ENCODE assay signal across 9 cellular contexts in the genomic region with DNA sequence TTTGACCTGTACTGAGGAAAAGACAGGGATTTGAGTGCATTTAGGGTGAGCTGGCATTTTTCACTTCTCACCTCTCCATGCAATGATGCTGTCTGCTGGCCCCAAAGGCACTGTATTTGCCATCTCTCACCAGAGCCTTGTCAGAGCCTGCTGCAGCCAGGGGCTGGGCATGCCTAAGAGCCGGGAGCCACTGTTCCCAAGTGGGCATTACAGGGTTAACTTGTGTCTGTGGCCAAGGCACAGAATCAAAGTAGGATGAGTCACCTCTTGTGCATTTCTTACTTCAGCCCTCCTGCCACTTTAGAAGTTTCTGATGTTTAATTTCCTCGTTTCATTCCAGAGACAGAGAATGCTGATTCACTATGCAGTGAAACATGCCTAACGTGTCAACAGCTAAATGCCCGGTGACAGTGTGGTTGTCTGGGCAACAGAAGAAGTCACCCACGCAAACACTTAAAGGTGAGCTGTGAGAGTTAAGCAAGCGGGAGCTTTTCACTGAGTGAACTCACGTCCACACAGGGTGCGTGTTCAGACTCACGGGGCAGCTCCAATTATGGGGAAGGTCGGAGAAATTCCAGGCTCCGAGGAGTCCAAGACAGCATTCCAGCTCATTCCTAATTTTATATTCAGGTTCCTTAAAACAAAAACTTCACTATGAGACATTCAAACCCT. TPM values are rescaled to one million over a fixed set of nuclear protein-coding genes. Genes with fewer than 3 reads are reported as not detected.
DNase-seq lines count a peak whose midpoint lies in the region; ATAC-seq and TF ChIP-seq lines count a peak whose summit lies in the region.
"Had no signal": no experiment of that assay in that cellular context is flagged by ENCODE, and none has a peak within 500 bp of the region (broad histone marks: within the 10 kb centered on the region; RNA-seq: fewer than 3 reads in every experiment).

No MANE protein-coding gene starts in this region.

- intact Hi-C loops in activated CD8-positive, alpha-beta T cell treated with anti-CD3 and anti-CD28 coated beads for 36 hours (cut with micrococcal nuclease), result no loop called here
- intact Hi-C loops in mucosa of descending colon (cut with DNase I, micrococcal nuclease), result no loop called here

- no peak overlapping the region for H3K4me3 Mint-ChIP-seq in activated CD8-positive, alpha-beta T cell treated with anti-CD3 and anti-CD28 coated beads for 36 hours
- H3K4me3 Mint-ChIP-seq in activated CD8-positive, alpha-beta T cell treated with anti-CD3 and anti-CD28 coated beads, Interleukin-2, amount 10 ng/mL, durations not matched to agents 7 days and 5 days, result no peak overlapping the region
- H3K4me3 Mint-ChIP-seq: activated naive CD8-positive, alpha-beta T cell treated with anti-CD3 and anti-CD28 coated beads, Interleukin-2, amount 10 ng/mL, durations not matched to agents 7 days and 5 days had no signal

- POLR2A ChIA-PET in activated CD8-positive, alpha-beta T cell treated with anti-CD3 and anti-CD28 coated beads for 36 hours (lab: Charles Lee), result no interaction called here
- POLR2A ChIA-PET in activated CD8-positive, alpha-beta T cell treated with anti-CD3 and anti-CD28 coated beads, Interleukin-2, amount 10 ng/mL, durations not matched to agents 7 days and 5 days (lab: Charles Lee), result no interaction called here

- no peaks in the 10 kb centered on the region for H3K27me3 Mint-ChIP-seq in activated CD8-positive, alpha-beta T cell treated with anti-CD3 and anti-CD28 coated beads for 36 hours
- H3K27me3 Mint-ChIP-seq in activated CD8-positive, alpha-beta T cell treated with anti-CD3 and anti-CD28 coated beads, Interleukin-2, amount 10 ng/mL, durations not matched to agents 7 days and 5 days (ENCODE audit: low read depth), result no peaks in the 10 kb centered on the region
- H3K27me3 Mint-ChIP-seq: activated naive CD8-positive, alpha-beta T cell treated with anti-CD3 and anti-CD28 coated beads, Interleukin-2, amount 10 ng/mL, durations not matched to agents 7 days and 5 days had no signal

- H3K4me1 Mint-ChIP-seq in activated CD8-positive, alpha-beta T cell treated with anti-CD3 and anti-CD28 coated beads for 36 hours (ENCODE audit: low read depth), result peaks cover 7% of the 10 kb centered on the region
- H3K4me1 Mint-ChIP-seq in activated CD8-positive, alpha-beta T cell treated with anti-CD3 and anti-CD28 coated beads, Interleukin-2, amount 10 ng/mL, durations not matched to agents 7 days and 5 days (ENCODE audit: low read depth), result peaks cover 2% of the 10 kb centered on the region

- peak; percentile 45 for DNase-seq in activated CD8-positive, alpha-beta T cell treated with anti-CD3 and anti-CD28 coated beads for 36 hours
- no peak for DNase-seq in activated CD8-positive, alpha-beta T cell treated with anti-CD3 and anti-CD28 coated beads, Interleukin-2, amount 10 ng/mL, durations not matched to agents 7 days and 5 days
- peak; percentile 43 for DNase-seq in NB4 (ENCODE audit: low read depth)
- DNase-seq in coronary artery (ENCODE audit: low spot score), result peak; percentile 79
- no peak for DNase-seq in mucosa of descending colon
- no peak for DNase-seq in cerebellum (ENCODE audit: low spot score)
- DNase-seq in T-helper 9 cell, result no peak
- DNase-seq in NCI-H2107 treated with DMSO at 0.1 percent for 48 hours (lab: John Stamatoyannopoulos, UW; ENCODE audit: unreplicated experiment), result no peak
- DNase-seq: activated naive CD8-positive, alpha-beta T cell treated with anti-CD3 and anti-CD28 coated beads, Interleukin-2, amount 10 ng/mL, durations not matched to agents 7 days and 5 days had no signal

- peak; percentile 89 for ATAC-seq in activated CD8-positive, alpha-beta T cell treated with anti-CD3 and anti-CD28 coated beads for 36 hours
- no peak for ATAC-seq in activated CD8-positive, alpha-beta T cell treated with anti-CD3 and anti-CD28 coated beads, Interleukin-2, amount 10 ng/mL, durations not matched to agents 7 days and 5 days
- peak; percentile 44 for ATAC-seq in mucosa of descending colon

- H3K27ac ChIP-seq in coronary artery, result peak overlapping the region; percentile 51 to 82

- H3K9me3 ChIP-seq in mucosa of descending colon, result no peaks in the 10 kb centered on the region

- no peak for TF ChIP-seq POLR2A in NB4 (IDR thresholded peaks at IDR 0.05; ENCODE audit: extremely low read depth, insufficient read length)

- no peaks in the 10 kb centered on the region for H3K36me3 ChIP-seq in mucosa of descending colon (ENCODE audit: low read depth)

- peaks cover 2% of the 10 kb centered on the region for H3K36me3 Mint-ChIP-seq in activated CD8-positive, alpha-beta T cell treated with anti-CD3 and anti-CD28 coated beads for 36 hours (ENCODE audit: low read depth)
- no peaks in the 10 kb centered on the region for H3K36me3 Mint-ChIP-seq in activated CD8-positive, alpha-beta T cell treated with anti-CD3 and anti-CD28 coated beads, Interleukin-2, amount 10 ng/mL, durations not matched to agents 7 days and 5 days (ENCODE audit: low read depth)
- H3K36me3 Mint-ChIP-seq: activated naive CD8-positive, alpha-beta T cell treated with anti-CD3 and anti-CD28 coated beads, Interleukin-2, amount 10 ng/mL, durations not matched to agents 7 days and 5 days had no signal

- CTCF ChIA-PET in activated CD8-positive, alpha-beta T cell treated with anti-CD3 and anti-CD28 coated beads for 36 hours (lab: Charles Lee), result interaction anchor here (0.9 to 1.4 kb wide), 2 partner anchors 55 to 61 kb away, joined by 3 read pairs; no protein-coding TSS in a partner anchor
- CTCF ChIA-PET in activated CD8-positive, alpha-beta T cell treated with anti-CD3 and anti-CD28 coated beads, Interleukin-2, amount 10 ng/mL, durations not matched to agents 7 days and 5 days (lab: Charles Lee), result no interaction called here

- no peaks in the 10 kb centered on the region for H3K9me3 Mint-ChIP-seq in activated CD8-positive, alpha-beta T cell treated with anti-CD3 and anti-CD28 coated beads for 36 hours
- no peaks in the 10 kb centered on the region for H3K9me3 Mint-ChIP-seq in activated CD8-positive, alpha-beta T cell treated with anti-CD3 and anti-CD28 coated beads, Interleukin-2, amount 10 ng/mL, durations not matched to agents 7 days and 5 days (ENCODE audit: insufficient read depth)

- no peaks in the 10 kb centered on the region for H3K4me1 ChIP-seq in mucosa of descending colon (ENCODE audit: low read depth)

- TF ChIP-seq CTCF in activated CD8-positive, alpha-beta T cell treated with anti-CD3 and anti-CD28 coated beads for 36 hours (IDR thresholded peaks at IDR 0.05), result no peak
- TF ChIP-seq CTCF in NB4 (IDR thresholded peaks at IDR 0.05; ENCODE audit: low read depth, low read length) (no peak), coronary artery (IDR thresholded peaks at IDR 0.05) (no peak), mucosa of descending colon (IDR thresholded peaks at IDR 0.05) (no peak)

- H3K4me3 ChIP-seq in NB4 (ENCODE audit: low read depth, low read length) (no peak overlapping the region), coronary artery (peak overlapping the region; percentile 29), mucosa of descending colon (no peak overlapping the region)

- H3K27ac Mint-ChIP-seq in activated CD8-positive, alpha-beta T cell treated with anti-CD3 and anti-CD28 coated beads for 36 hours, result no peak overlapping the region
- H3K27ac Mint-ChIP-seq in activated CD8-positive, alpha-beta T cell treated with anti-CD3 and anti-CD28 coated beads, Interleukin-2, amount 10 ng/mL, durations not matched to agents 7 days and 5 days, result no peak overlapping the region
- H3K27ac Mint-ChIP-seq: activated naive CD8-positive, alpha-beta T cell treated with anti-CD3 and anti-CD28 coated beads, Interleukin-2, amount 10 ng/mL, durations not matched to agents 7 days and 5 days had no signal

RNA-seq across cellular contexts. Expression of a gene that starts 57.1 kb away (rescaled TPM):
- under 1 TPM in 1 of 2 experiments, not detected in 1; 0.25 TPM for total RNA-seq in activated CD8-positive, alpha-beta T cell treated with anti-CD3 and anti-CD28 coated beads for 36 hours
- 1 to 10 TPM in 1 of 2 experiments, under 1 TPM in 1; 0.90 to 1.0 TPM for total RNA-seq in activated CD8-positive, alpha-beta T cell treated with anti-CD3 and anti-CD28 coated beads, Interleukin-2, amount 10 ng/mL, durations not matched to agents 7 days and 5 days
- total RNA-seq in mucosa of descending colon (10 to 100 TPM; 27.0 to 41.5 (median 40.6) TPM), cerebellum (19.4 TPM)

Comparison
In these comparisons a context has a peak if more than half of its experiments do, and no peak if none do; other contexts are left out.
1. DNase-seq: peak in activated CD8-positive, alpha-beta T cell treated with anti-CD3 and anti-CD28 coated beads for 36 hours (single experiment), NB4 (single experiment) and coronary artery (single experiment); none in activated CD8-positive, alpha-beta T cell treated with anti-CD3 and anti-CD28 coated beads, Interleukin-2, amount 10 ng/mL, durations not matched to agents 7 days and 5 days (single experiment), mucosa of descending colon (0 of 3), cerebellum (single experiment), T-helper 9 cell (single experiment) and NCI-H2107 treated with DMSO at 0.1 percent for 48 hours (single experiment).